In the genomic region with DNA sequence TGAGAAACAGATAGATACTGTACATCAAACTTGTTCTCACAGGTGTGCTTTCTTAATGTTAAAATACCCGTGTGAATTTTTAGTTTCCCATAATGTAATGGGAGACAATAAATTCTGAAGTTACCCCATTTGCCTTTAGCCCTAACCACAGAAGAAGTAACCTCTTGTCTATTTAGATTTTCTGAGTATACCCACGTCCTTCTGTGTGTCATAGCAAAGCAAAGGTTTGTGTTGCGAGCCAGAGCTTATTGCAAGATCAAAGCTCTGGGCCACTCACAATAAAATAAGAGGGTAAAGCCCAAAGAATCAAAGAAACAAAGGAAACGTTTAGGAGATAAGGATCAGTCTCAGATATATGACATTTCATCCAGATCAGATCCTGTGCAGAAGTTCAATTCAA, we compare ENCODE assay signal across 20 cellular contexts.
"Had no signal": no experiment of that assay in that cellular context is flagged by ENCODE, and none has a peak within 500 bp of the region (broad histone marks: within the 10 kb centered on the region; RNA-seq: fewer than 3 reads in every experiment).

No MANE protein-coding gene starts in this region.

- H3K4me3 Mint-ChIP-seq: activated CD4-positive, alpha-beta T cell treated with anti-CD3 and anti-CD28 coated beads, Interleukin-2, amount 10 ng/mL, durations not matched to agents 7 days and 5 days; immature natural killer cell; naive thymus-derived CD4-positive, alpha-beta T cell; WTC11 had no signal

- H3K4me1 ChIP-seq: adrenal gland, tibial artery, uterus had no signal

- H3K27me3 Mint-ChIP-seq: activated CD4-positive, alpha-beta T cell treated with anti-CD3 and anti-CD28 coated beads, Interleukin-2, amount 10 ng/mL, durations not matched to agents 7 days and 5 days had no signal

- H3K27ac Mint-ChIP-seq: activated CD4-positive, alpha-beta T cell treated with anti-CD3 and anti-CD28 coated beads, Interleukin-2, amount 10 ng/mL, durations not matched to agents 7 days and 5 days; activated T-helper 2 cell treated with anti-CD3 and anti-CD28 coated beads, Interferon-gamma antibody, Interleukin-2, Interleukin-4, amounts not matched to agents 10 μg/mL and 5 μg/mL and 100 μg/mL, durations not matched to agents 14 hours and 24 hours and 36 hours; immature natural killer cell; naive thymus-derived CD4-positive, alpha-beta T cell; WTC11 had no signal

- H3K4me1 Mint-ChIP-seq: activated CD4-positive, alpha-beta T cell treated with anti-CD3 and anti-CD28 coated beads, Interleukin-2, amount 10 ng/mL, durations not matched to agents 7 days and 5 days; immature natural killer cell; naive thymus-derived CD4-positive, alpha-beta T cell; WTC11 had no signal

- H3K4me3 ChIP-seq: adrenal gland, lung, skin epidermis, tibial artery, uterus had no signal

- H3K9me3 Mint-ChIP-seq: activated CD4-positive, alpha-beta T cell treated with anti-CD3 and anti-CD28 coated beads, Interleukin-2, amount 10 ng/mL, durations not matched to agents 7 days and 5 days had no signal

- H3K9me3 ChIP-seq: adrenal gland, neutrophil, tibial artery, uterus had no signal

- H3K36me3 ChIP-seq: adrenal gland, neutrophil, tibial artery, uterus had no signal

- DNase-seq: activated CD4-positive, alpha-beta T cell treated with anti-CD3 and anti-CD28 coated beads, Interleukin-2, amount 10 ng/mL, durations not matched to agents 7 days and 5 days; activated CD8-positive, alpha-beta memory T cell treated with anti-CD3 and anti-CD28 coated beads for 24 hours; activated naive CD4-positive, alpha-beta T cell treated with anti-CD3 and anti-CD28 coated beads, Interleukin-2, amount 50 U/mL, for 16 hours; activated T-cell treated with anti-CD3 and anti-CD28 coated beads for 4 hours; adrenal gland; central memory CD4-positive, alpha-beta T cell; cortex of kidney; effector memory CD4-positive, alpha-beta T cell; immature natural killer cell; left cardiac atrium; naive thymus-derived CD4-positive, alpha-beta T cell; retina; tibial artery; uterus had no signal

- H3K27ac ChIP-seq: adrenal gland, epithelial cell of prostate, neutrophil, skin epidermis, tibial artery, uterus had no signal

- H3K27me3 ChIP-seq: neutrophil, tibial artery, uterus had no signal

- H3K36me3 Mint-ChIP-seq: immature natural killer cell had no signal
